Comparison of ENCODE assay signal across 18 cellular contexts in the genomic region with DNA sequence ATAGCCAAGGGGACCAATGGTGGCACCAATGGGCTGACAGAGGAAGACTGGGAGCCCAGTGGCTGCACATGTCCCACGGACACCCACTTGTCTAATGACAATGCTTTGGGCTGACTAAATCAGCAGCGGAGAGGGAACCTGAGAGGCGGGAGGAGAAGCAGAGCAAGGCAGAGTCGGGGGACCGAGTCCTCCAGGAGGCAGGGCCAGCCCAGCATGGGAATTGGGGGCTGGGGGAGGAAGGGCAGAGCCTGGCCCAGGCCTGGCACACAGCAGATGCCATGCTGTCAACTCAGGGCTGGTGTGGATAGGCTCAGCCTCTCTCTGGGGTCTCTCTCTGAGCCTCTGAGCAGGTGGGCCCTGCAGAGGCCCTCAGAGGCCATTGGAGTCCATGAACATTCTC.
"Had no signal": no experiment of that assay in that cellular context is flagged by ENCODE, and none has a peak within 500 bp of the region (broad histone marks: within the 10 kb centered on the region; RNA-seq: fewer than 3 reads in every experiment).

No MANE protein-coding gene starts in this region.

- H3K9ac ChIP-seq: neural progenitor cell had no signal

- ATAC-seq: activated T-cell treated with anti-CD3 and anti-CD28 coated beads, Interleukin-2, amount 50 U/mL, for 4 hours; naive thymus-derived CD8-positive, alpha-beta T cell; stimulated activated naive CD8-positive, alpha-beta T cell treated with anti-CD3 and anti-CD28 coated beads, Interleukin-15, amount 100 ng/mL, for 72 hours had no signal

- H3K4me1 ChIP-seq: esophagus muscularis mucosa, left ventricle myocardium inferior, neural progenitor cell, tibial artery had no signal

- H3K27me3 Mint-ChIP-seq: naive thymus-derived CD8-positive, alpha-beta T cell; stimulated activated naive CD8-positive, alpha-beta T cell treated with anti-CD3 and anti-CD28 coated beads, Interleukin-15, amount 100 ng/mL, for 72 hours had no signal

- DNase-seq: activated CD8-positive, alpha-beta memory T cell treated with anti-CD3 and anti-CD28 coated beads, Interleukin-2, amount 50 U/mL, for 48 hours; activated naive CD4-positive, alpha-beta T cell treated with Interleukin-2 at 50 U/mL for 16 hours; activated T-cell treated with anti-CD3 and anti-CD28 coated beads, Interleukin-2, amount 50 U/mL, for 4 hours; anterior cingulate cortex; caudate nucleus; hippocampal formation; left ventricle myocardium inferior; naive thymus-derived CD8-positive, alpha-beta T cell; retina; stimulated activated CD4-positive, alpha-beta T cell treated with anti-CD3 and anti-CD28 coated beads, Interleukin-4, amount 100 ng/mL, for 24 hours; stimulated activated naive CD8-positive, alpha-beta T cell treated with anti-CD3 and anti-CD28 coated beads, Interleukin-15, amount 100 ng/mL, for 72 hours; tibial artery had no signal

- H3K4me3 ChIP-seq: esophagus muscularis mucosa, left ventricle myocardium inferior, neural progenitor cell, tibial artery had no signal

- H3K9me3 ChIP-seq: esophagus muscularis mucosa, left ventricle myocardium inferior, tibial artery had no signal

- H3K4me2 ChIP-seq: neural progenitor cell had no signal

- H3K27ac ChIP-seq: esophagus muscularis mucosa, left ventricle myocardium inferior, neural progenitor cell, tibial artery had no signal

- H3K27ac Mint-ChIP-seq: brain; neural progenitor cell; progenitor cell of endocrine pancreas; stimulated activated naive CD8-positive, alpha-beta T cell treated with anti-CD3 and anti-CD28 coated beads, Interleukin-15, amount 100 ng/mL, for 72 hours had no signal

- H3K27me3 ChIP-seq: esophagus muscularis mucosa, neural progenitor cell had no signal

- FAIRE-seq: colon, frontal cortex had no signal

- H3K36me3 ChIP-seq: esophagus muscularis mucosa, left ventricle myocardium inferior, neural progenitor cell, tibial artery had no signal

- H3K4me3 Mint-ChIP-seq: activated T-cell treated with anti-CD3 and anti-CD28 coated beads, Interleukin-2, amount 50 U/mL, for 4 hours; brain; naive thymus-derived CD8-positive, alpha-beta T cell; neural progenitor cell; stimulated activated naive CD8-positive, alpha-beta T cell treated with anti-CD3 and anti-CD28 coated beads, Interleukin-15, amount 100 ng/mL, for 72 hours had no signal

- H2AFZ ChIP-seq: neural progenitor cell had no signal

- H3K9me3 Mint-ChIP-seq: activated T-cell treated with anti-CD3 and anti-CD28 coated beads, Interleukin-2, amount 50 U/mL, for 4 hours; brain; naive thymus-derived CD8-positive, alpha-beta T cell; neural progenitor cell; stimulated activated naive CD8-positive, alpha-beta T cell treated with anti-CD3 and anti-CD28 coated beads, Interleukin-15, amount 100 ng/mL, for 72 hours had no signal

- H3K36me3 Mint-ChIP-seq: brain; naive thymus-derived CD8-positive, alpha-beta T cell; neural progenitor cell had no signal
